21 cellular contexts compared by ENCODE assay signal in the genomic region with DNA sequence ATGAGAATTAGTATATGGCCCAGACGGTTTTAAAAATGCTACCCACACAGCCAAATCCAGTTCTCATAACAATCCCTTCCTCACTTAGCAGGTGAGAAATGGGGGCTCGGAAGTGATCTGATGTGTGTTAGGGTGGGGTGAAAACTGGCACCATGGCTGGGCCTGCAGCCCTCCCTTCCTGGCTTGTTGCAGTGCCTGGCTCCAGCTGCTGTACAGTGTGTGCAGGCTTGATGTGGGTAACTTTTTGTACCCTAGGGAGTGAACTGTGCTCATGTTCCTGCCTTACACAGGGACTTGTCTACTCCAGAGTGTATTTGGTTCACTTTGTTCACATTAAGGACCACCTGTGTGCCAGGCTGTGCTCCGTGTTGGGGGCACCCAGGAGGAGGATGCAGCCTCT.
DNase-seq lines count a peak whose midpoint lies in the region; ATAC-seq and TF ChIP-seq lines count a peak whose summit lies in the region.
"Had no signal": no experiment of that assay in that cellular context is flagged by ENCODE, and none has a peak within 500 bp of the region (broad histone marks: within the 10 kb centered on the region; RNA-seq: fewer than 3 reads in every experiment).

No MANE protein-coding gene starts in this region.

- no peak for TF ChIP-seq CTCF in VCaP (conservative IDR thresholded peaks at IDR 0.05)
- no peak for TF ChIP-seq CTCF in omental fat pad (IDR thresholded peaks at IDR 0.05)
- TF ChIP-seq CTCF in type B pancreatic cell (conservative IDR thresholded peaks at IDR 0.05), result no peak

- POLR2A ChIA-PET in activated CD4-positive, alpha-beta memory T cell treated with anti-CD3 and anti-CD28 coated beads for 36 hours (lab: Charles Lee), result no interaction called here

- ATAC-seq in left cardiac atrium (peak; percentile 68 to 76), omental fat pad (ENCODE audit: low FRiP score) (peak; percentile 34)

- intact Hi-C loops in left cardiac atrium (cut with DNase I), result loop anchor here in 1 of 2 donors (2.0 kb wide), 1 partner anchor 117 kb away; no protein-coding TSS in a partner anchor
- intact Hi-C loops in activated CD4-positive, alpha-beta memory T cell treated with anti-CD3 and anti-CD28 coated beads for 36 hours (cut with micrococcal nuclease), result no loop called here

- no peaks in the 10 kb centered on the region for H3K36me3 Mint-ChIP-seq in type B pancreatic cell
- no peaks in the 10 kb centered on the region for H3K36me3 Mint-ChIP-seq in activated CD4-positive, alpha-beta memory T cell treated with anti-CD3 and anti-CD28 coated beads for 36 hours

- H3K4me3 Mint-ChIP-seq in type B pancreatic cell, result no peak overlapping the region
- no peak overlapping the region for H3K4me3 Mint-ChIP-seq in activated CD4-positive, alpha-beta memory T cell treated with anti-CD3 and anti-CD28 coated beads for 36 hours
- H3K4me3 Mint-ChIP-seq: activated T-cell treated with anti-CD3 and anti-CD28 coated beads, Interleukin-2, amount 50 U/mL, for 24 hours had no signal

- DNase-seq in left cardiac atrium (no peak), omental fat pad (ENCODE audit: low spot score) (no peak), type B pancreatic cell (ENCODE audit: extremely low spot score, unreplicated experiment) (no peak), NCI-H2107 (lab: John Stamatoyannopoulos, UW) (no peak), ecto neural progenitor cell (ENCODE audit: low spot score) (no peak)
- no peak for DNase-seq in activated CD4-positive, alpha-beta memory T cell treated with anti-CD3 and anti-CD28 coated beads for 36 hours
- DNase-seq in stimulated activated CD4-positive, alpha-beta T cell treated with anti-CD3 and anti-CD28 coated beads, Interleukin-1b, Interleukin-23, amount 100 ng/mL, for 48 hours, result no peak
- DNase-seq: activated CD4-positive, alpha-beta T cell treated with anti-CD3 and anti-CD28 coated beads for 4 hours; activated gamma-delta T cell treated with Interleukin-2 at 50 U/mL for 16 hours; activated T-cell treated with anti-CD3 and anti-CD28 coated beads, Interleukin-2, amount 50 U/mL, for 24 hours; C1 segment of cervical spinal cord; Caco-2; cerebellar nuclear complex; Karpas-422; kidney; NCI-H146; NCI-H524; stimulated activated naive CD4-positive, alpha-beta T cell treated with Interleukin-2 at 50 U/mL for 16 hours had no signal

- H3K27me3 Mint-ChIP-seq in type B pancreatic cell, result no peaks in the 10 kb centered on the region
- no peaks in the 10 kb centered on the region for H3K27me3 Mint-ChIP-seq in activated CD4-positive, alpha-beta memory T cell treated with anti-CD3 and anti-CD28 coated beads for 36 hours
- H3K27me3 Mint-ChIP-seq: activated T-cell treated with anti-CD3 and anti-CD28 coated beads, Interleukin-2, amount 50 U/mL, for 24 hours; progenitor cell of endocrine pancreas had no signal

- no peaks in the 10 kb centered on the region for H3K9me3 Mint-ChIP-seq in type B pancreatic cell
- no peaks in the 10 kb centered on the region for H3K9me3 Mint-ChIP-seq in activated CD4-positive, alpha-beta memory T cell treated with anti-CD3 and anti-CD28 coated beads for 36 hours
- H3K9me3 Mint-ChIP-seq: activated T-cell treated with anti-CD3 and anti-CD28 coated beads, Interleukin-2, amount 50 U/mL, for 24 hours had no signal

- H3K27ac ChIP-seq in VCaP, result peak overlapping the region; percentile 82
- H3K27ac ChIP-seq: HL-60 had no signal

- no peaks in the 10 kb centered on the region for H3K4me1 Mint-ChIP-seq in type B pancreatic cell (ENCODE audit: unreplicated experiment)
- H3K4me1 Mint-ChIP-seq in activated CD4-positive, alpha-beta memory T cell treated with anti-CD3 and anti-CD28 coated beads for 36 hours (ENCODE audit: low read depth), result no peaks in the 10 kb centered on the region

- CTCF ChIA-PET in activated CD4-positive, alpha-beta memory T cell treated with anti-CD3 and anti-CD28 coated beads for 36 hours (lab: Charles Lee), result no interaction called here

- H3K27ac Mint-ChIP-seq in type B pancreatic cell, result peak overlapping the region; percentile 27
- no peak overlapping the region for H3K27ac Mint-ChIP-seq in activated CD4-positive, alpha-beta memory T cell treated with anti-CD3 and anti-CD28 coated beads for 36 hours
- H3K27ac Mint-ChIP-seq: activated T-cell treated with anti-CD3 and anti-CD28 coated beads, Interleukin-2, amount 50 U/mL, for 24 hours; progenitor cell of endocrine pancreas had no signal
